In the genomic region with DNA sequence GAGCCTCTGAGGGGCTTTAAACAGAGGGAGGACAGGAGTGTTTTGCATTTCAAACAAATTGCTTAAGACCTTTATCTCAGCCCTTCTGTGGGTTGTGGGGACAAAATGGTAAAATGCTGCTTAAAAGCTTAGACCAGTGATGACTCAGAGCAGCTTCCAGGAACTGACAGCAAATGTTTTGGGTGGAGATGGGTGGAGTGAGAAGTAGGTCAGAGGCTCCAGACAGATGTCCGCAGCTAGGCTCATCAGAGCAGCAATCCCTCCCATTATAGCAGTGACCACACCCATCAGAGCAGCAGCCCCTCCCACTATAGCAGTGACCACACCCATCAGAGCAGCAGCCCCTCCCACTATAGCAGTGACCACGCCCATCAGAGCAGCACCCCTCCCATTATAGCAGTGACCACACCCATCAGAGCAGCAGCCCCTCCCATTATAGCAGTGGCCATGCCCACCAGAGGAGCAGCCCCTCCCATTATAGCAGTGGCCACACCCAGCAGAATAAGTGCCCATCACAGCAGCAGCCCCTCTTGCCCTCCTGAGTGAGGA, we compare ENCODE assay signal across 8 cellular contexts.
DNase-seq lines count a peak whose midpoint lies in the region; ATAC-seq, FAIRE-seq and TF ChIP-seq lines count a peak whose summit lies in the region.

No MANE protein-coding gene starts in this region.

- H3K4me1 ChIP-seq in astrocyte (ENCODE audit: insufficient read depth, low read length), result no peaks in the 10 kb centered on the region

- no peaks in the 10 kb centered on the region for H3K9me3 ChIP-seq in astrocyte (ENCODE audit: insufficient read depth, low read depth, low read length)

- H3K36me3 ChIP-seq in astrocyte (ENCODE audit: insufficient read depth, low read length), result no peaks in the 10 kb centered on the region

- in situ Hi-C loops in Caki2 (cut with HindIII; ENCODE audit: low pct_unique_long_range_greater_than_20kb, low sequenced_read_pairs) (no loop called here), GM13976 (cut with MboI; ENCODE audit: low sequenced_read_pairs, unreplicated experiment) (no loop called here)

- H3K4me2 ChIP-seq in astrocyte (ENCODE audit: low read length), result no peak overlapping the region

- TF ChIP-seq CTCF in astrocyte (IDR thresholded peaks at IDR 0.05; ENCODE audit: insufficient read depth, low read depth, low read length) (no peak), GM13976 (IDR thresholded peaks at IDR 0.05; ENCODE audit: borderline replicate concordance, control extremely low read depth, extremely low read depth, insufficient read depth, missing control alignments) (no peak), GM20000 (IDR thresholded peaks at IDR 0.05; ENCODE audit: extremely low read depth, missing control alignments) (no peak)

- H3K9ac ChIP-seq in astrocyte (ENCODE audit: low read length), result no peak overlapping the region

- H3K36me3 Mint-ChIP-seq in astrocyte (ENCODE audit: low read depth, unreplicated experiment), result no peaks in the 10 kb centered on the region
- no peaks in the 10 kb centered on the region for H3K36me3 Mint-ChIP-seq in natural killer cell treated with Interleukin-12 subunit alpha and Interleukin-12 subunit beta and Interleukin-15 and Interleukin-18, amount 100 ng/mL, for 72 hours

- no peak overlapping the region for H3K4me3 ChIP-seq in astrocyte (ENCODE audit: insufficient read depth, low read depth, low read length)

- peaks cover 5% of the 10 kb centered on the region for H3K4me1 Mint-ChIP-seq in astrocyte (ENCODE audit: low read depth, unreplicated experiment)
- H3K4me1 Mint-ChIP-seq in natural killer cell treated with Interleukin-12 subunit alpha and Interleukin-12 subunit beta and Interleukin-15 and Interleukin-18, amount 100 ng/mL, for 72 hours (ENCODE audit: low read depth in 2 of 2), result peaks cover 45 to 59% of the 10 kb centered on the region in 2 donors

- H3K79me2 ChIP-seq in astrocyte (ENCODE audit: insufficient read depth, low read length), result no peaks in the 10 kb centered on the region

- H2AFZ ChIP-seq in astrocyte (ENCODE audit: low read depth, low read length), result no peak overlapping the region

- DNase-seq in Caki2 (ENCODE audit: low read depth), result peak; percentile 76
- peak; percentile 9 for DNase-seq in NCI-H82 treated with DMSO at 0.1 percent for 48 hours (lab: John Stamatoyannopoulos, UW; ENCODE audit: unreplicated experiment)
- DNase-seq in astrocyte (ENCODE audit: low read depth), result peak; percentile 85
- DNase-seq in natural killer cell treated with Interleukin-12 subunit alpha and Interleukin-12 subunit beta and Interleukin-15 and Interleukin-18, amount 100 ng/mL, for 72 hours (ENCODE audit: low spot score), result peak; percentile 79
- no peak for DNase-seq in GM13976 (ENCODE audit: low spot score)
- no peak for DNase-seq in NCI-H446 (lab: John Stamatoyannopoulos, UW)
- no peak for DNase-seq in GM20000 (ENCODE audit: low spot score)
- no peak for DNase-seq in Kasumi-1 (lab: John Stamatoyannopoulos, UW)

- H3K27me3 Mint-ChIP-seq in astrocyte (ENCODE audit: low read depth, unreplicated experiment), result peaks cover 53% of the 10 kb centered on the region
- H3K27me3 Mint-ChIP-seq in natural killer cell treated with Interleukin-12 subunit alpha and Interleukin-12 subunit beta and Interleukin-15 and Interleukin-18, amount 100 ng/mL, for 72 hours, result no peaks in the 10 kb centered on the region

- no peaks in the 10 kb centered on the region for H4K20me1 ChIP-seq in astrocyte (ENCODE audit: insufficient read depth, low read length)

- peaks cover 1% of the 10 kb centered on the region for H3K9me3 Mint-ChIP-seq in astrocyte (ENCODE audit: unreplicated experiment)
- no peaks in the 10 kb centered on the region for H3K9me3 Mint-ChIP-seq in natural killer cell treated with Interleukin-12 subunit alpha and Interleukin-12 subunit beta and Interleukin-15 and Interleukin-18, amount 100 ng/mL, for 72 hours

- H3K27ac Mint-ChIP-seq in astrocyte (ENCODE audit: unreplicated experiment), result peak overlapping the region; percentile 20
- H3K27ac Mint-ChIP-seq in natural killer cell treated with Interleukin-12 subunit alpha and Interleukin-12 subunit beta and Interleukin-15 and Interleukin-18, amount 100 ng/mL, for 72 hours, result peak overlapping the region; percentile 74 to 92

- H3K4me3 Mint-ChIP-seq in astrocyte (ENCODE audit: unreplicated experiment), result no peak overlapping the region
- peak overlapping the region; percentile 59 for H3K4me3 Mint-ChIP-seq in natural killer cell treated with Interleukin-12 subunit alpha and Interleukin-12 subunit beta and Interleukin-15 and Interleukin-18, amount 100 ng/mL, for 72 hours

- no peaks in the 10 kb centered on the region for H3K27me3 ChIP-seq in astrocyte (ENCODE audit: insufficient read depth, low read length)

- peak; percentile 96 to 97 for ATAC-seq in natural killer cell treated with Interleukin-12 subunit alpha and Interleukin-12 subunit beta and Interleukin-15 and Interleukin-18, amount 100 ng/mL, for 72 hours

- no peak overlapping the region for H3K27ac ChIP-seq in astrocyte (ENCODE audit: low read depth, low read length)

- no peak for FAIRE-seq in astrocyte (lab: Jason Lieb, UNC)

Comparison
In these comparisons a context has a peak if more than half of its experiments do, and no peak if none do; other contexts are left out.
1. DNase-seq: peak in Caki2 (single experiment), NCI-H82 treated with DMSO at 0.1 percent for 48 hours (single experiment), astrocyte (single experiment) and natural killer cell treated with Interleukin-12 subunit alpha and Interleukin-12 subunit beta and Interleukin-15 and Interleukin-18, amount 100 ng/mL, for 72 hours (single experiment); none in GM13976 (single experiment), NCI-H446 (0 of 2), GM20000 (single experiment) and Kasumi-1 (0 of 2).